Comparison of ENCODE assay signal across 1 cellular context in genomic region chr13:97386832-97387486, GRCh38.
TF ChIP-seq lines count a peak whose summit lies in the region.

No MANE protein-coding gene starts in this region.

TF ChIP-seq in SK-N-SH, 30 proteins besides CTCF, POLR2A, EP300 and RAD21 (continued from another document):
- no peak for TF ChIP-seq USF1 (IDR thresholded peaks at IDR 0.05; ENCODE audit: borderline replicate concordance, low read depth)
- TF ChIP-seq YY1 (IDR thresholded peaks at IDR 0.05; ENCODE audit: low read depth) = no peak
- no peak for TF ChIP-seq MEF2A (IDR thresholded peaks at IDR 0.05; ENCODE audit: borderline replicate concordance, low read depth)
- no peak for TF ChIP-seq JUND (IDR thresholded peaks at IDR 0.05)
- no peak for TF ChIP-seq TCF12 (IDR thresholded peaks at IDR 0.05)
- no peak for TF ChIP-seq POLR2AphosphoS5 (IDR thresholded peaks at IDR 0.05; ENCODE audit: low read depth, low read length)
- no peak for TF ChIP-seq TEAD4 (IDR thresholded peaks at IDR 0.05; ENCODE audit: borderline replicate concordance, insufficient read depth)
- TF ChIP-seq FOSL2 (IDR thresholded peaks at IDR 0.05; ENCODE audit: borderline replicate concordance, low read depth) = no peak
- no peak for TF ChIP-seq MAX (IDR thresholded peaks at IDR 0.05; ENCODE audit: low read depth)
- no peak for TF ChIP-seq GABPA (IDR thresholded peaks at IDR 0.05; ENCODE audit: low read depth)
- TF ChIP-seq TAF1 (IDR thresholded peaks at IDR 0.05; ENCODE audit: borderline replicate concordance, low read depth, low read length) = no peak
- no peak for TF ChIP-seq RXRA (IDR thresholded peaks at IDR 0.05; ENCODE audit: borderline replicate concordance, low read depth)
- no peak for TF ChIP-seq NFIC (IDR thresholded peaks at IDR 0.05; ENCODE audit: borderline replicate concordance)
- TF ChIP-seq SIN3A (IDR thresholded peaks at IDR 0.05; ENCODE audit: borderline replicate concordance, low read depth, low read length) = no peak
- TF ChIP-seq ZBTB33 (IDR thresholded peaks at IDR 0.05; ENCODE audit: borderline replicate concordance, low read depth) = no peak
- no peak for TF ChIP-seq CHD2 (IDR thresholded peaks at IDR 0.05; ENCODE audit: low read length, partially characterized antibody)
